Comparison of ENCODE assay signal across 32 cellular contexts in the genomic region with DNA sequence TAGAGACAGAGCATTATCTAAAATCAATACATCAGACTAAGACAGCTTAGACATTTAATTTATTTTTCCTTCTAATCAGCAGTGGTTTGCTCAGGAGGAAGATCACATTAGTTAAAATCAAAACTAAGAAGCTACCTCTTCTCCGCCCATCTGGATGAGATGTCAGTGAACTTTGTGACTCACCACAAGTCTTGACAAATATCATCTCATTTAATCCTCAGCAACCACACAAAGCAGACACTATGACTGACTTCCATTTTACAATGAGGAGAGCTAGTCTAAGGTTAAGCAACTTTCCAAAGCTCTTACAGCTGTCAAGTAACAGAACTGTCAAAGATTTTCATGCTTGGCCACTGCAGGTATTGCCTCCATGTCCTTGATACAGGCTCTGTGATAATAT.
A peak's percentile ranks its signal among the peaks of the same experiment; 100 is the strongest.
DNase-seq lines count a peak whose midpoint lies in the region; ATAC-seq, FAIRE-seq and TF ChIP-seq lines count a peak whose summit lies in the region.
"Had no signal": no experiment of that assay in that cellular context is flagged by ENCODE, and none has a peak within 500 bp of the region (broad histone marks: within the 10 kb centered on the region; RNA-seq: fewer than 3 reads in every experiment).

No MANE protein-coding gene starts in this region.

- no peaks in the 10 kb centered on the region for H3K27me3 ChIP-seq in bronchial epithelial cell (ENCODE audit: control insufficient read depth, insufficient read depth, low read length)
- H3K27me3 ChIP-seq: BLaER1, neutrophil, Peyer's patch, stomach, tibial artery had no signal

- no peak overlapping the region for H3K4me3 ChIP-seq in bronchial epithelial cell (ENCODE audit: low read depth, low read length)
- H3K4me3 ChIP-seq: BLaER1, Peyer's patch, stomach, tibial artery had no signal

- H3K36me3 ChIP-seq in bronchial epithelial cell (ENCODE audit: control insufficient read depth, insufficient read depth, low read length): no peaks in the 10 kb centered on the region
- H3K36me3 ChIP-seq: BLaER1, neutrophil, Peyer's patch, stomach, tibial artery had no signal

- DNase-seq in H4 (ENCODE audit: low spot score): peak; percentile 12
- peak; percentile 70 for DNase-seq in NOMO-1 treated with DMSO at 0.1 percent for 48 hours (lab: John Stamatoyannopoulos, UW; ENCODE audit: unreplicated experiment)
- DNase-seq in bronchial epithelial cell (ENCODE audit: low read depth): peak; percentile 38
- DNase-seq in myocyte (ENCODE audit: low read depth): peak; percentile 4
- no peak for DNase-seq in activated naive CD4-positive, alpha-beta T cell treated with Interleukin-2 at 50 U/mL for 16 hours
- no peak for DNase-seq in NCI-H524 (lab: John Stamatoyannopoulos, UW)
- DNase-seq: activated CD4-positive, alpha-beta T cell treated with anti-CD3 and anti-CD28 coated beads, Interleukin-2, amount 50 U/mL, for 48 hours; activated CD4-positive, CD25-positive, alpha-beta regulatory T cell treated with anti-CD3 and anti-CD28 coated beads, Interleukin-2, amount 50 U/mL, for 72 hours; activated gamma-delta T cell treated with Interleukin-2 at 50 U/mL for 16 hours; activated T-cell treated with anti-CD3 and anti-CD28 coated beads, Interleukin-2, amount 50 U/mL, for 48 hours; dermis blood vessel endothelial cell; DMS 273 treated with DMSO at 0.1 percent for 48 hours; glutamatergic neuron; Kasumi-1; naive thymus-derived CD4-positive, alpha-beta T cell; NCI-H1930; NCI-H526; NK-92 treated with Interleukin-12 subunit alpha and Interleukin-12 subunit beta, amount 100 ng/mL, for 24 hours; Peyer's patch; SHP77 treated with DMSO at 0.1 percent for 48 hours; stimulated activated CD4-positive, alpha-beta T cell treated with anti-CD3 and anti-CD28 coated beads, Interleukin-12 subunit alpha, Interleukin-12 subunit beta, amount 100 ng/mL, for 4 hours; stimulated activated CD4-positive, alpha-beta T cell treated with anti-CD3 and anti-CD28 coated beads, Interleukin-2, amount 100 ng/mL, for 48 hours; stomach; T-helper 2 cell; tibial artery had no signal

- no peak for ATAC-seq in HG02588 (IDR thresholded peaks at IDR 0.05; ENCODE audit: unreplicated experiment)
- ATAC-seq: HCT116; left lobe of liver; naive thymus-derived CD4-positive, alpha-beta T cell; sciatic nerve had no signal

- TF ChIP-seq CTCF in bronchial epithelial cell (IDR thresholded peaks at IDR 0.05; ENCODE audit: insufficient read depth, low read length, severe bottlenecking): no peak

- FAIRE-seq in bronchial epithelial cell (lab: Jason Lieb, UNC): no peak
- FAIRE-seq: astrocyte had no signal

Comparison
In these comparisons a context has a peak if more than half of its experiments do, and no peak if none do; other contexts are left out.
1. DNase-seq: peak in H4 (single experiment), NOMO-1 treated with DMSO at 0.1 percent for 48 hours (single experiment), bronchial epithelial cell (single experiment) and myocyte (single experiment); none in activated naive CD4-positive, alpha-beta T cell treated with Interleukin-2 at 50 U/mL for 16 hours (single experiment) and NCI-H524 (0 of 2).